In the genomic region with DNA sequence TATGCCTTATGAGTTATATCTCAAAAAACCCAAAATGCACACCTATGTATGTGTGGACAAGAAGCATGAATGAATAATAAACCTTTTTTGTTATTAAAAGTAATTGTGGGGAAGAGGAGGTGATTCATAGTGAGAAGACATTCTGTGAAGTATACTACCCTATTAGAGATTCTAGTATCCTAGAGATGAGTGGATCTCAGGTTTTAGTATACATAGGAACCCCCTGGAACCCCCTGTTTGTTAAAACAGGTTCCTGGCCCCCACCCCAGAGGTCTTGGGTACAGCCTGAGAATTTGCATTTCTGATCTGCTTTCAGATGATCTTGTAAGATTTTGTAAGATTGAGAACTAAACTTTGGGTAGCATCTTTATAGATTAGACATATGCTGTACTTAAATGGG, we compare ENCODE assay signal across 14 cellular contexts. TPM values are rescaled to one million over a fixed set of nuclear protein-coding genes. Genes with fewer than 3 reads are reported as not detected.
DNase-seq lines count a peak whose midpoint lies in the region; ATAC-seq, FAIRE-seq and TF ChIP-seq lines count a peak whose summit lies in the region.
"Had no signal": no experiment of that assay in that cellular context is flagged by ENCODE, and none has a peak within 500 bp of the region (broad histone marks: within the 10 kb centered on the region; RNA-seq: fewer than 3 reads in every experiment).

No MANE protein-coding gene starts in this region.

- peaks cover 25% of the 10 kb centered on the region for H3K36me3 Mint-ChIP-seq in effector memory CD8-positive, alpha-beta T cell (ENCODE audit: insufficient read depth)
- H3K36me3 Mint-ChIP-seq in type B pancreatic cell, result peaks cover 16% of the 10 kb centered on the region
- H3K36me3 Mint-ChIP-seq in HFFc6 (ENCODE audit: low read depth), result peaks cover 2% of the 10 kb centered on the region; the same call in 1 of the 2 replicates
- H3K36me3 Mint-ChIP-seq: WTC11 had no signal

- H3K4me3 Mint-ChIP-seq in effector memory CD8-positive, alpha-beta T cell, result no peak overlapping the region
- H3K4me3 Mint-ChIP-seq in type B pancreatic cell, result no peak overlapping the region
- no peak overlapping the region for H3K4me3 Mint-ChIP-seq in HFFc6
- H3K4me3 Mint-ChIP-seq: nephron, WTC11 had no signal

- FAIRE-seq in GM12891 (lab: Jason Lieb, UNC), result no peak

- H3K9me3 Mint-ChIP-seq in effector memory CD8-positive, alpha-beta T cell, result no peaks in the 10 kb centered on the region
- no peaks in the 10 kb centered on the region for H3K9me3 Mint-ChIP-seq in type B pancreatic cell
- H3K9me3 Mint-ChIP-seq in HFFc6, result no peaks in the 10 kb centered on the region
- H3K9me3 Mint-ChIP-seq: nephron, WTC11 had no signal

- peak overlapping the region; percentile 20 to 75 for H3K27ac Mint-ChIP-seq in effector memory CD8-positive, alpha-beta T cell
- H3K27ac Mint-ChIP-seq in type B pancreatic cell, result no peak overlapping the region
- H3K27ac Mint-ChIP-seq in HFFc6, result no peak overlapping the region
- H3K27ac Mint-ChIP-seq: nephron, WTC11 had no signal

- H3K27me3 Mint-ChIP-seq in effector memory CD8-positive, alpha-beta T cell, result no peaks in the 10 kb centered on the region
- no peaks in the 10 kb centered on the region for H3K27me3 Mint-ChIP-seq in type B pancreatic cell
- H3K27me3 Mint-ChIP-seq in HFFc6 (ENCODE audit: insufficient read depth), result no peaks in the 10 kb centered on the region; the same call in 1 of the 2 replicates

- TF ChIP-seq CTCF in type B pancreatic cell (conservative IDR thresholded peaks at IDR 0.05), result no peak
- no peak for TF ChIP-seq CTCF in HFFc6 (IDR thresholded peaks at IDR 0.05)

- DNase-seq in GM12891 (ENCODE audit: insufficient read length, low spot score) (no peak), type B pancreatic cell (ENCODE audit: extremely low spot score, unreplicated experiment) (no peak), pons (ENCODE audit: low spot score) (no peak), HFFc6 (no peak)
- DNase-seq in effector memory CD8-positive, alpha-beta T cell, result no peak
- DNase-seq: left lung; NCI-H2029; Peyer's patch; retina; stimulated activated CD4-positive, alpha-beta T cell treated with anti-CD3 and anti-CD28 coated beads, Interleukin-1b, Interleukin-23, amount 100 ng/mL, for 48 hours had no signal

- ATAC-seq in GM18867 (IDR thresholded peaks at IDR 0.05; ENCODE audit: unreplicated experiment) (peak; percentile 40), HG02885 (IDR thresholded peaks at IDR 0.05; ENCODE audit: poor library complexity, unreplicated experiment) (peak; percentile 50)
- no peak for ATAC-seq in effector memory CD8-positive, alpha-beta T cell (replicated peaks)
- ATAC-seq: left lung, WTC11 had no signal

- H3K4me1 Mint-ChIP-seq in effector memory CD8-positive, alpha-beta T cell (ENCODE audit: low read depth in 2 of 2), result peaks cover 18 to 23% of the 10 kb centered on the region in 2 donors
- H3K4me1 Mint-ChIP-seq in type B pancreatic cell (ENCODE audit: unreplicated experiment) (no peaks in the 10 kb centered on the region), HFFc6 (ENCODE audit: low read depth) (peaks cover 28% of the 10 kb centered on the region)
- H3K4me1 Mint-ChIP-seq: nephron, WTC11 had no signal

- no peak for TF ChIP-seq POLR2A in GM12891 (IDR thresholded peaks at IDR 0.05; ENCODE audit: low read depth, low read length)

TF ChIP-seq in GM12891, 5 proteins besides CTCF, POLR2A, EP300 and RAD21:
- TF ChIP-seq SPI1 (IDR thresholded peaks at IDR 0.05; ENCODE audit: low read depth, low read length) (no peak), TAF1 (IDR thresholded peaks at IDR 0.05; ENCODE audit: low read depth, low read length) (no peak), PAX5 (IDR thresholded peaks at IDR 0.05; ENCODE audit: insufficient read depth, low read length, severe bottlenecking) (no peak), POLR2AphosphoS5 (IDR thresholded peaks at IDR 0.05; ENCODE audit: low read depth, low read length) (no peak), POU2F2 (IDR thresholded peaks at IDR 0.05; ENCODE audit: low read depth, low read length) (peak; percentile 49; the same call in 1 of the 2 replicates)

RNA-seq across cellular contexts. Expression of gene NUCB2, which starts 17.5 kb away (rescaled TPM):
- 36.4 TPM for polyA plus RNA-seq in GM12891 (2012; ENCODE audit: low read depth, missing spikeins)
- total RNA-seq in type B pancreatic cell (ENCODE audit: low replicate concordance), result 54.2 and 58.0 TPM in 2 replicates
- total RNA-seq in HFFc6 (2021; fragmentation: NEBNext Ultra II Directional; extraction: Animal tissue kit (Norgen Biotek cat#: 25700)), result 100 to 1,000 TPM; 124 to 180 (median 161) TPM

RNA-seq across cellular contexts. Expression of gene NCR3LG1, which starts 57.6 kb away (rescaled TPM):
- 0.31 TPM for polyA plus RNA-seq in GM12891 (2012; ENCODE audit: low read depth, missing spikeins)
- total RNA-seq in type B pancreatic cell (ENCODE audit: low replicate concordance), result 6.0 and 12.3 TPM in 2 replicates
- total RNA-seq in HFFc6 (2021; fragmentation: NEBNext Ultra II Directional; extraction: Animal tissue kit (Norgen Biotek cat#: 25700)), result 1 to 10 TPM; 2.2 to 3.4 (median 2.5) TPM

Comparison
In these comparisons a context has a peak if more than half of its experiments do, and no peak if none do; other contexts are left out.
1. H3K27ac Mint-ChIP-seq: peak in effector memory CD8-positive, alpha-beta T cell (2 of 2); none in type B pancreatic cell (single experiment) and HFFc6 (single experiment).